In genomic region chr14:34715108-34715863, GRCh38 we compare ENCODE assay signal across 1 cellular context.
TF ChIP-seq lines count a peak whose summit lies in the region.

No MANE protein-coding gene starts in this region.

TF ChIP-seq in SK-N-SH treated with all-trans-retinoic acid at 6 μM for 48 hours, 23 proteins besides CTCF, POLR2A, EP300 and RAD21 (continued from another document):
- TF ChIP-seq, protein P1, sequence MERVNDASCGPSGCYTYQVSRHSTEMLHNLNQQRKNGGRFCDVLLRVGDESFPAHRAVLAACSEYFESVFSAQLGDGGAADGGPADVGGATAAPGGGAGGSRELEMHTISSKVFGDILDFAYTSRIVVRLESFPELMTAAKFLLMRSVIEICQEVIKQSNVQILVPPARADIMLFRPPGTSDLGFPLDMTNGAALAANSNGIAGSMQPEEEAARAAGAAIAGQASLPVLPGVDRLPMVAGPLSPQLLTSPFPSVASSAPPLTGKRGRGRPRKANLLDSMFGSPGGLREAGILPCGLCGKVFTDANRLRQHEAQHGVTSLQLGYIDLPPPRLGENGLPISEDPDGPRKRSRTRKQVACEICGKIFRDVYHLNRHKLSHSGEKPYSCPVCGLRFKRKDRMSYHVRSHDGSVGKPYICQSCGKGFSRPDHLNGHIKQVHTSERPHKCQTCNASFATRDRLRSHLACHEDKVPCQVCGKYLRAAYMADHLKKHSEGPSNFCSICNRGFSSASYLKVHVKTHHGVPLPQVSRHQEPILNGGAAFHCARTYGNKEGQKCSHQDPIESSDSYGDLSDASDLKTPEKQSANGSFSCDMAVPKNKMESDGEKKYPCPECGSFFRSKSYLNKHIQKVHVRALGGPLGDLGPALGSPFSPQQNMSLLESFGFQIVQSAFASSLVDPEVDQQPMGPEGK (CRISPR knock-in tag; IDR thresholded peaks at IDR 0.05; ENCODE audit: borderline replicate concordance): no peak
- TF ChIP-seq ZNF70 (CRISPR knock-in tag; IDR thresholded peaks at IDR 0.05) (no peak), CSDC2 (CRISPR knock-in tag; IDR thresholded peaks at IDR 0.05) (no peak), ARNTL (CRISPR knock-in tag; IDR thresholded peaks at IDR 0.05; ENCODE audit: borderline replicate concordance, low read depth) (no peak)
